12 cellular contexts compared by ENCODE assay signal in the genomic region with DNA sequence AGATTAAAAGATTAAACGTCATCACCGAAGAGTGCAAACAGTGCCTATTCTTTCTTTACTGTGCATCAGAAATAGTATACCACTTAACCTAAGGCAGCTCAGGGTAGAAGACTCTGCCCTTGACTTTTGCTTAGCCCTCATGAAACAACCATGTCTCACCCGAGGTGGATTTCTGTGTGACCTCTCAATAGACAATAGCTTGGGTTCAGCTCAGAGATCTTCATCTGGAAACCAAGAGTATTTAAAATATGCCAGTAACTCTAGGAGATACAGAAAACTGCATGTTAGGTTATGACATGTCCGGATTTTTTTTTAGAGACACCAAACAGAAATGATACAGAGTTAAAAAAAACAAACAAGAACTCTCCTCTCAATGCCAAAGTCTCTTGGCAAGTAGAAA.
"Had no signal": no experiment of that assay in that cellular context is flagged by ENCODE, and none has a peak within 500 bp of the region (broad histone marks: within the 10 kb centered on the region; RNA-seq: fewer than 3 reads in every experiment).

No MANE protein-coding gene starts in this region.

- H3K4me3 ChIP-seq: lower lobe of right lung, SK-N-MC, skin epidermis, stomach, thyroid gland had no signal

- H3K27me3 Mint-ChIP-seq: T-cell had no signal

- DNase-seq: activated CD4-positive, alpha-beta T cell treated with anti-CD3 and anti-CD28 coated beads for 48 hours; activated naive CD4-positive, alpha-beta T cell treated with anti-CD3 and anti-CD28 coated beads for 36 hours; foreskin keratinocyte; kidney; lower lobe of right lung; naive thymus-derived CD8-positive, alpha-beta T cell; stimulated activated CD4-positive, alpha-beta T cell treated with anti-CD3 and anti-CD28 coated beads, Interleukin-4, amount 100 ng/mL, for 4 hours; stomach; T-cell; thyroid gland had no signal

- H3K27ac Mint-ChIP-seq: activated naive CD4-positive, alpha-beta T cell treated with anti-CD3 and anti-CD28 coated beads for 36 hours; T-cell had no signal

- H3K4me1 ChIP-seq: lower lobe of right lung had no signal

- H3K27ac ChIP-seq: foreskin keratinocyte, lower lobe of right lung, SK-N-MC, skin epidermis, thyroid gland had no signal

- H3K36me3 Mint-ChIP-seq: naive thymus-derived CD8-positive, alpha-beta T cell had no signal

- H3K9me3 Mint-ChIP-seq: activated naive CD4-positive, alpha-beta T cell treated with anti-CD3 and anti-CD28 coated beads for 36 hours; naive thymus-derived CD8-positive, alpha-beta T cell; T-cell had no signal

- H3K4me3 Mint-ChIP-seq: activated naive CD4-positive, alpha-beta T cell treated with anti-CD3 and anti-CD28 coated beads for 36 hours; naive thymus-derived CD8-positive, alpha-beta T cell; T-cell had no signal

- H3K9me3 ChIP-seq: lower lobe of right lung, stomach, thyroid gland had no signal

- H3K27me3 ChIP-seq: foreskin keratinocyte, stomach, thyroid gland had no signal

- ATAC-seq: foreskin keratinocyte; lower lobe of right lung; naive thymus-derived CD8-positive, alpha-beta T cell; T-cell had no signal

- H3K36me3 ChIP-seq: lower lobe of right lung, stomach, thyroid gland had no signal
